Comparison of ENCODE assay signal across 8 cellular contexts in genomic region chr12:110102255-110102654, GRCh38. TPM values are rescaled to one million over a fixed set of nuclear protein-coding genes. Genes with fewer than 3 reads are reported as not detected.
A peak's percentile ranks its signal among the peaks of the same experiment; 100 is the strongest.
DNase-seq lines count a peak whose midpoint lies in the region; ATAC-seq and TF ChIP-seq lines count a peak whose summit lies in the region.

No MANE protein-coding gene starts in this region.

- BruUV-seq in PC-3 (replicated peaks; lab: Mats Ljungman, UMichigan) = no TSS peak

- WGBS in testis, 2 donors = 56 to 66% methylated on average over 3 of the region's 3 CpGs

- H3K4me3 ChIP-seq in PC-3 (ENCODE audit: low read length) (no peak overlapping the region), ascending aorta (no peak overlapping the region), testis (peak overlapping the region in 1 of 2 donors; percentile 23)

- no peaks in the 10 kb centered on the region for H3K79me2 ChIP-seq in PC-3 (ENCODE audit: low read length)

- H3K27me3 ChIP-seq in PC-3 (ENCODE audit: low read length) (no peaks in the 10 kb centered on the region), ascending aorta (no peaks in the 10 kb centered on the region), testis (no peaks in the 10 kb centered on the region)

- peak; percentile 41 for DNase-seq in DMS114 treated with DMSO at 0.1 percent for 48 hours (lab: John Stamatoyannopoulos, UW; ENCODE audit: unreplicated experiment)
- peak; percentile 69 for DNase-seq in HS-27A (ENCODE audit: low read depth)
- peak; percentile 97 for DNase-seq in PC-3
- DNase-seq in ascending aorta (ENCODE audit: low spot score in 2 of 2) = no peak
- peak; percentile 90 for DNase-seq in islet precursor cell
- DNase-seq in testis = peak; percentile 86
- no peak for DNase-seq in activated gamma-delta T cell treated with Interleukin-2 at 50 U/mL for 16 hours

- H3K9me2 ChIP-seq in PC-3 (replicated peaks; ENCODE audit: low read length) = no peaks in the 10 kb centered on the region

- no peak for TF ChIP-seq POLR2A in testis (IDR thresholded peaks at IDR 0.05)

- no peaks in the 10 kb centered on the region for H4K20me1 ChIP-seq in PC-3 (ENCODE audit: low read length)

- no peak overlapping the region for H3K27ac ChIP-seq in PC-3 (ENCODE audit: low read length)
- H3K27ac ChIP-seq in ascending aorta = no peak overlapping the region
- no peak overlapping the region for H3K27ac ChIP-seq in testis

- intact Hi-C loops in PC-3 (cut with micrococcal nuclease) (loop anchor here (5.0 kb wide), 2 partner anchors 235 to 255 kb away; no protein-coding TSS in a partner anchor), ascending aorta (cut with DNase I) (loop anchor here (5.0 to 10.0 kb wide), 4 partner anchors 40 to 483 kb away; partner anchors contain the start of gene PPTC7), testis (cut with DNase I; ENCODE audit: low total_unique reads) (loop anchor here (10.0 kb wide), 2 partner anchors 123 to 333 kb away; no protein-coding TSS in a partner anchor)

- H3K4me1 ChIP-seq in PC-3 (ENCODE audit: insufficient read depth, low read length) (peaks cover 4% of the 10 kb centered on the region; the same call in 1 of the 2 replicates), ascending aorta (peaks cover under 1 to 30% of the 10 kb centered on the region in 2 donors), testis (no peaks in the 10 kb centered on the region)

- TF ChIP-seq CTCF in PC-3 (conservative IDR thresholded peaks at IDR 0.05; ENCODE audit: low read depth, low read length) (peak; percentile 94), ascending aorta (IDR thresholded peaks at IDR 0.05) (peak in 2 of 3 experiments; percentile 15 to 17), testis (IDR thresholded peaks at IDR 0.05) (peak; percentile 20 to 39 (median 32))

- POLR2A ChIA-PET in PC-3 (lab: Charles Lee; ENCODE audit: unreplicated experiment) = no interaction called here

- H3K9ac ChIP-seq in PC-3 (ENCODE audit: low read length) = no peak overlapping the region

- H2AFZ ChIP-seq in PC-3 (ENCODE audit: low read length) = peak overlapping the region; percentile 33; the same call in 1 of the 2 replicates

- H3K4me2 ChIP-seq in PC-3 (ENCODE audit: low read length) = no peak overlapping the region

- no peaks in the 10 kb centered on the region for H3F3A ChIP-seq in PC-3 (ENCODE audit: low read length, unreplicated experiment)

- H3K9me3 ChIP-seq in PC-3 (ENCODE audit: low read length) = no peaks in the 10 kb centered on the region
- no peaks in the 10 kb centered on the region for H3K9me3 ChIP-seq in ascending aorta
- no peaks in the 10 kb centered on the region for H3K9me3 ChIP-seq in testis

- ATAC-seq in PC-3 = peak; percentile 70; the same call in 1 of the 2 replicates
- no peak for ATAC-seq in HG03565 (IDR thresholded peaks at IDR 0.05; ENCODE audit: unreplicated experiment)

- no peaks in the 10 kb centered on the region for H3K36me3 ChIP-seq in PC-3 (ENCODE audit: low read depth, low read length)
- H3K36me3 ChIP-seq in ascending aorta = no peaks in the 10 kb centered on the region
- H3K36me3 ChIP-seq in testis (ENCODE audit: low read depth, missing control alignments) = no peaks in the 10 kb centered on the region

- CTCF ChIA-PET in PC-3 (lab: Charles Lee) = interaction anchor here (0.6 to 1.3 kb wide), 3 partner anchors 64 to 329 kb away, joined by 3 to 16 read pairs (median 3); no protein-coding TSS in a partner anchor

RNA-seq across cellular contexts. Expression of gene IFT81, which starts 21.9 kb away (rescaled TPM):
- total RNA-seq in PC-3 (2014; rRNA removed) (7.2 and 10.1 TPM in 2 replicates), ascending aorta (12.0 TPM), testis (10 to 100 TPM; 26.7 to 43.4 TPM)
- 20.1 TPM for polyA plus RNA-seq in testis (ENCODE audit: insufficient read depth, low read depth, low replicate concordance)

RNA-seq across cellular contexts. Expression of gene C12orf76, which starts 53.9 kb away (rescaled TPM):
- total RNA-seq in PC-3 (2014; rRNA removed) = 5.5 and 6.7 TPM in 2 replicates
- 0.96 TPM for total RNA-seq in ascending aorta
- total RNA-seq in testis = 10 to 100 TPM; 28.3 to 32.8 TPM
- 28.7 TPM for polyA plus RNA-seq in testis (ENCODE audit: insufficient read depth, low read depth, low replicate concordance)

Comparison
In these comparisons a context has a peak if more than half of its experiments do, and no peak if none do; other contexts are left out.
1. DNase-seq: peak in DMS114 treated with DMSO at 0.1 percent for 48 hours (single experiment), HS-27A (single experiment), PC-3 (single experiment), islet precursor cell (single experiment) and testis (single experiment); none in ascending aorta (0 of 2) and activated gamma-delta T cell treated with Interleukin-2 at 50 U/mL for 16 hours (single experiment).
2. CTCF ChIP-seq: peak in every context shown above with its lines; median percentile 94 in PC-3; 32 in testis; 16 in ascending aorta.